8 cellular contexts compared by ENCODE assay signal in the genomic region with DNA sequence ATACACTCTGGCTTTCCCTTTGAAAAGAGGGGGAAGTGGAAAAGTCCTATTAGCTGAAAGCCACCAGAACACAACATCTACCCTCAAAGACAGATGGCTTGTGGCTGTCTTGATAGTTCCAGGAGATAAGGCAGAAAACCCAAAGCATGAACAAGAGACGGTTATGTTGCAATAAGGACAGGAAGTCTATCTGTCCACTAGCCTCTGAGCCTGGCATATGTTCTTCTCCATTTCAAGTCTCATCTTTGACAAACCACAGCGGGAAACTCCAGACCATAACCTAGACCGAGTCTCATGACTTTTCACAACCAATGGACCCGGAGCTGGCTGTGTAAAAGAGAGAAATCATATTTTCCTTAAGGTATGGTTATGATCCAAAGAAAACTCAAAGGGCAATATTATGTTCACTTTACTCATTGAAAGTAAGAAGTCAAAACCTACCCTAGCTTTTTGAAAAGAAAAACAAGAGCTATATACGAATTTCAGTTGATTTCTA. TPM values are rescaled to one million over a fixed set of nuclear protein-coding genes. Genes with fewer than 3 reads are reported as not detected.
A peak's percentile ranks its signal among the peaks of the same experiment; 100 is the strongest.
DNase-seq lines count a peak whose midpoint lies in the region; ATAC-seq, FAIRE-seq and TF ChIP-seq lines count a peak whose summit lies in the region.

No MANE protein-coding gene starts in this region.

- intact Hi-C loops in esophagus squamous epithelium (cut with DNase I), result no loop called here

- no peaks in the 10 kb centered on the region for H3K4me1 Mint-ChIP-seq in endothelial cell (ENCODE audit: unreplicated experiment)

- H3K9me3 Mint-ChIP-seq in endothelial cell (ENCODE audit: unreplicated experiment), result no peaks in the 10 kb centered on the region

- TF ChIP-seq CTCF in D721Med (IDR thresholded peaks at IDR 0.05; ENCODE audit: insufficient read depth, missing control alignments) (no peak), esophagus squamous epithelium (IDR thresholded peaks at IDR 0.05) (no peak), smooth muscle cell (IDR thresholded peaks at IDR 0.05; ENCODE audit: borderline replicate concordance, insufficient read depth, poor library complexity, severe bottlenecking) (no peak), endothelial cell (IDR thresholded peaks at IDR 0.05; ENCODE audit: unreplicated experiment) (no peak)

- H4K20me1 ChIP-seq in smooth muscle cell (ENCODE audit: low read depth), result no peaks in the 10 kb centered on the region

- no peak overlapping the region for H3K4me3 Mint-ChIP-seq in endothelial cell (ENCODE audit: unreplicated experiment)

- no peaks in the 10 kb centered on the region for H3K27me3 Mint-ChIP-seq in endothelial cell (ENCODE audit: unreplicated experiment)

- 60 to 61% methylated on average over 5 of the region's 5 CpGs for WGBS in esophagus squamous epithelium, 2 donors
- 17% methylated on average over 5 of the region's 5 CpGs for WGBS in smooth muscle cell (ENCODE audit: low lambda C conversion rate)

- DNase-seq in D721Med (ENCODE audit: insufficient read length, low spot score) (no peak), GM19239 (ENCODE audit: insufficient read length, low spot score) (peak; percentile 36), T-helper 2 cell (peak in 4 of 5 experiments; percentile 17 to 95 (median 58)), esophagus squamous epithelium (lab: John Stamatoyannopoulos, UW) (no peak), smooth muscle cell (lab: John Stamatoyannopoulos, UW; ENCODE audit: unreplicated experiment) (no peak), RKO (ENCODE audit: low spot score) (no peak), endothelial cell (ENCODE audit: low spot score) (no peak)

- H3K9me3 ChIP-seq in esophagus squamous epithelium (no peaks in the 10 kb centered on the region), smooth muscle cell (replicated peaks; ENCODE audit: low read depth) (no peaks in the 10 kb centered on the region)

- peak in 1 of 4 donors; percentile 13 for TF ChIP-seq POLR2A in esophagus squamous epithelium (IDR thresholded peaks at IDR 0.05)

- peak overlapping the region; percentile 77 for H3K4me2 ChIP-seq in smooth muscle cell

- H3K79me2 ChIP-seq in smooth muscle cell (ENCODE audit: low read depth), result peaks cover 49% of the 10 kb centered on the region

- no peak overlapping the region for H3K27ac Mint-ChIP-seq in endothelial cell (ENCODE audit: unreplicated experiment)

- H3K4me1 ChIP-seq in esophagus squamous epithelium (peaks cover 0 to 60% (median 2%) of the 10 kb centered on the region in 3 donors), smooth muscle cell (ENCODE audit: low read depth) (peaks cover 50% of the 10 kb centered on the region)

- peak; percentile 53 for FAIRE-seq in D721Med (lab: Jason Lieb, UNC)
- FAIRE-seq in GM19239 (lab: Jason Lieb, UNC), result peak; percentile 99

- H3K27ac ChIP-seq in esophagus squamous epithelium, result peak overlapping the region in 3 of 4 donors; percentile 55 to 65 (median 59)
- peak overlapping the region; percentile 99 for H3K27ac ChIP-seq in smooth muscle cell (ENCODE audit: low read depth)

- H3K36me3 Mint-ChIP-seq in endothelial cell (ENCODE audit: low read depth, unreplicated experiment), result no peaks in the 10 kb centered on the region

- peak; percentile 61 for ATAC-seq in HG03342 (IDR thresholded peaks at IDR 0.05; ENCODE audit: unreplicated experiment)

- no peak overlapping the region for H3K4me3 ChIP-seq in esophagus squamous epithelium
- no peak overlapping the region for H3K4me3 ChIP-seq in smooth muscle cell

- H3K27me3 ChIP-seq in esophagus squamous epithelium (no peaks in the 10 kb centered on the region), smooth muscle cell (ENCODE audit: low read depth) (no peaks in the 10 kb centered on the region)

- H3K36me3 ChIP-seq in esophagus squamous epithelium (peaks cover 0 to 12% (median 0%) of the 10 kb centered on the region in 3 donors), smooth muscle cell (ENCODE audit: low read depth) (peaks cover 12% of the 10 kb centered on the region)

- H2AFZ ChIP-seq in smooth muscle cell (ENCODE audit: low read depth), result no peak overlapping the region

- H3K9ac ChIP-seq in smooth muscle cell (ENCODE audit: low read depth), result peak overlapping the region; percentile 68

- peaks cover 40% of the 10 kb centered on the region for H3F3A ChIP-seq in smooth muscle cell (ENCODE audit: low read depth)

RNA-seq across cellular contexts. Expression of a gene that starts 33.8 kb away (rescaled TPM):
- total RNA-seq in esophagus squamous epithelium (1 to 10 TPM; 1.4 to 7.4 (median 4.9) TPM), smooth muscle cell (78.2 and 104 TPM in 2 replicates), endothelial cell (ENCODE audit: unreplicated experiment) (5.0 TPM)
- 49.7 and 56.8 TPM in 2 replicates for polyA plus RNA-seq in smooth muscle cell

Comparison
In these comparisons a context has a peak if more than half of its experiments do, and no peak if none do; other contexts are left out.
1. DNase-seq: peak in GM19239 (single experiment) and T-helper 2 cell (4 of 5); none in D721Med (single experiment), esophagus squamous epithelium (single experiment), smooth muscle cell (single experiment), RKO (single experiment) and endothelial cell (single experiment).